In the genomic region with DNA sequence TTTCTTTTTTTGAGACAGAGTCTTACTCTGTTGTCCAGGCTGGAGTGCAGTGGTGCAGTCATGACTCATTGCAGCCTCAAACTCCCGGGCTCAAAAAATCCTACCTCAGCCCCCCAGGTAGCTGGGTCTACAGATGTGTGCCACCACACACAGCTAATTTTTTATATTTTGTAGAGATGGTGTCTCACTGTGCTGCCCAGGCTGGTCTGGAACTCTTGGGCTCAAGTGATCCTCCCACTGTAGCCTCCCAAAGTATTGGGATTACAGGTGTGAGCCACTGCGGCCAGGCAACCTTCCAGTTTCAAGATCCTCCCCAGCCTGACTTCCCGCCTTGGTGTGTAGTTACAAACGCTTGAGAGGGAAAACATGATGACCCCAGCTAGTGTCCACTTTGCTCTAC, we compare ENCODE assay signal across 40 cellular contexts. TPM values are rescaled to one million over a fixed set of nuclear protein-coding genes. Genes with fewer than 3 reads are reported as not detected.
"Had no signal": no experiment of that assay in that cellular context is flagged by ENCODE, and none has a peak within 500 bp of the region (broad histone marks: within the 10 kb centered on the region; RNA-seq: fewer than 3 reads in every experiment).

No MANE protein-coding gene starts in this region.

- H3K4me3 Mint-ChIP-seq: activated CD4-positive, alpha-beta memory T cell treated with anti-CD3 and anti-CD28 coated beads, Interleukin-2, amount 10 ng/mL, durations not matched to agents 7 days and 5 days; activated CD4-positive, alpha-beta T cell treated with anti-CD3 and anti-CD28 coated beads for 36 hours; activated CD4-positive, alpha-beta T cell treated with anti-CD3 and anti-CD28 coated beads, Interleukin-2, amount 10 ng/mL, durations not matched to agents 24 days and 14 days; activated naive CD4-positive, alpha-beta T cell treated with anti-CD3 and anti-CD28 coated beads, Interleukin-2, amount 10 ng/mL, durations not matched to agents 7 days and 5 days; activated naive CD8-positive, alpha-beta T cell; activated T-cell treated with anti-CD3 and anti-CD28 coated beads, Interleukin-2, amount 50 U/mL, for 24 hours; activated T-cell treated with anti-CD3 and anti-CD28 coated beads, Interleukin-2, amount 50 U/mL, for 72 hours; effector memory CD8-positive, alpha-beta T cell; T-helper 17 cell; T-helper 2 cell treated with Interferon-gamma antibody and Interleukin-4, amounts not matched to agents 5 μg/mL and 100 μg/mL, for 36 hours had no signal

- H3K27ac ChIP-seq: brain microvascular endothelial cell, epithelial cell of prostate, esophagus squamous epithelium, WERI-Rb-1 had no signal

- H3K4me3 ChIP-seq: esophagus squamous epithelium, gastroesophageal sphincter had no signal

- H3K9me3 Mint-ChIP-seq: activated T-cell treated with anti-CD3 and anti-CD28 coated beads, Interleukin-2, amount 50 U/mL, for 24 hours; activated T-cell treated with anti-CD3 and anti-CD28 coated beads, Interleukin-2, amount 50 U/mL, for 72 hours; effector memory CD8-positive, alpha-beta T cell had no signal

- H3K27ac Mint-ChIP-seq: activated CD4-positive, alpha-beta memory T cell treated with anti-CD3 and anti-CD28 coated beads, Interleukin-2, amount 10 ng/mL, durations not matched to agents 7 days and 5 days; activated CD4-positive, alpha-beta T cell treated with anti-CD3 and anti-CD28 coated beads for 36 hours; activated CD4-positive, alpha-beta T cell treated with anti-CD3 and anti-CD28 coated beads, Interleukin-2, amount 10 ng/mL, durations not matched to agents 24 days and 14 days; activated naive CD4-positive, alpha-beta T cell treated with anti-CD3 and anti-CD28 coated beads, Interleukin-2, amount 10 ng/mL, durations not matched to agents 7 days and 5 days; activated naive CD8-positive, alpha-beta T cell; activated T-cell treated with anti-CD3 and anti-CD28 coated beads, Interleukin-2, amount 50 U/mL, for 24 hours; activated T-cell treated with anti-CD3 and anti-CD28 coated beads, Interleukin-2, amount 50 U/mL, for 72 hours; effector memory CD8-positive, alpha-beta T cell; T-helper 17 cell; T-helper 2 cell treated with Interferon-gamma antibody and Interleukin-4, amounts not matched to agents 5 μg/mL and 100 μg/mL, for 36 hours had no signal

- H3K9me3 ChIP-seq: esophagus squamous epithelium, gastroesophageal sphincter had no signal

- H3K27me3 Mint-ChIP-seq: activated CD4-positive, alpha-beta memory T cell treated with anti-CD3 and anti-CD28 coated beads, Interleukin-2, amount 10 ng/mL, durations not matched to agents 7 days and 5 days; activated CD4-positive, alpha-beta T cell treated with anti-CD3 and anti-CD28 coated beads for 36 hours; activated CD4-positive, alpha-beta T cell treated with anti-CD3 and anti-CD28 coated beads, Interleukin-2, amount 10 ng/mL, durations not matched to agents 24 days and 14 days; activated naive CD8-positive, alpha-beta T cell; activated T-cell treated with anti-CD3 and anti-CD28 coated beads, Interleukin-2, amount 50 U/mL, for 24 hours; effector memory CD8-positive, alpha-beta T cell; T-helper 17 cell had no signal

- DNase-seq: activated CD4-positive, alpha-beta memory T cell treated with anti-CD3 and anti-CD28 coated beads, Interleukin-2, amount 10 ng/mL, durations not matched to agents 7 days and 5 days; activated CD4-positive, alpha-beta T cell treated with anti-CD3 and anti-CD28 coated beads for 36 hours; activated CD4-positive, alpha-beta T cell treated with anti-CD3 and anti-CD28 coated beads, Interleukin-2, amount 10 ng/mL, durations not matched to agents 24 days and 14 days; activated CD4-positive, alpha-beta T cell treated with anti-CD3 and anti-CD28 coated beads, Interleukin-2, amount 50 U/mL, for 4 hours; activated CD4-positive, CD25-positive, alpha-beta regulatory T cell; activated CD4-positive, CD25-positive, alpha-beta regulatory T cell treated with anti-CD3 and anti-CD28 coated beads, Interleukin-2, amount 50 U/mL, for 72 hours; activated CD8-positive, alpha-beta memory T cell treated with anti-CD3 and anti-CD28 coated beads, Interleukin-2, amount 50 U/mL, for 48 hours; activated gamma-delta T cell; activated naive CD4-positive, alpha-beta T cell; activated naive CD4-positive, alpha-beta T cell treated with anti-CD3 and anti-CD28 coated beads, Interleukin-2, amount 10 ng/mL, durations not matched to agents 7 days and 5 days; activated T-cell treated with anti-CD3 and anti-CD28 coated beads for 4 hours; activated T-cell treated with anti-CD3 and anti-CD28 coated beads, Interleukin-2, amount 50 U/mL, for 24 hours; activated T-cell treated with anti-CD3 and anti-CD28 coated beads, Interleukin-2, amount 50 U/mL, for 72 hours; amniotic stem cell; anterior cingulate cortex; brain microvascular endothelial cell; caudate nucleus; cortex of kidney; dermis blood vessel endothelial cell; effector CD4-positive, alpha-beta T cell; effector memory CD8-positive, alpha-beta T cell; esophagus squamous epithelium; foreskin melanocyte; head of caudate nucleus; T-helper 1 cell; T-helper 17 cell; T1000; WERI-Rb-1 had no signal

- H3K27me3 ChIP-seq: brain microvascular endothelial cell, esophagus squamous epithelium, gastroesophageal sphincter had no signal

- ATAC-seq: activated CD4-positive, alpha-beta T cell treated with anti-CD3 and anti-CD28 coated beads for 36 hours; activated T-cell treated with anti-CD3 and anti-CD28 coated beads, Interleukin-2, amount 50 U/mL, for 72 hours; effector memory CD8-positive, alpha-beta T cell; gastroesophageal sphincter; T-helper 17 cell had no signal

- H3K4me1 Mint-ChIP-seq: activated CD4-positive, alpha-beta memory T cell treated with anti-CD3 and anti-CD28 coated beads, Interleukin-2, amount 10 ng/mL, durations not matched to agents 7 days and 5 days; activated CD4-positive, alpha-beta T cell treated with anti-CD3 and anti-CD28 coated beads for 36 hours; activated CD4-positive, alpha-beta T cell treated with anti-CD3 and anti-CD28 coated beads, Interleukin-2, amount 10 ng/mL, durations not matched to agents 24 days and 14 days; activated naive CD4-positive, alpha-beta T cell treated with anti-CD3 and anti-CD28 coated beads, Interleukin-2, amount 10 ng/mL, durations not matched to agents 7 days and 5 days; T-helper 17 cell had no signal

- FAIRE-seq: astrocyte, bronchial epithelial cell, colon, endothelial cell of umbilical vein had no signal

RNA-seq across cellular contexts. Expression of gene CNFN, which starts 22.2 kb away (rescaled TPM):
- total RNA-seq: activated CD4-positive, alpha-beta memory T cell treated with anti-CD3 and anti-CD28 coated beads, Interleukin-2, amount 10 ng/mL, durations not matched to agents 7 days and 5 days; activated CD4-positive, alpha-beta T cell treated with anti-CD3 and anti-CD28 coated beads for 36 hours; activated CD4-positive, alpha-beta T cell treated with anti-CD3 and anti-CD28 coated beads, Interleukin-2, amount 10 ng/mL, durations not matched to agents 24 days and 14 days; bronchial epithelial cell; chondrocyte; dermis blood vessel endothelial cell; fibroblast of lung; fibroblast of villous mesenchyme; glomerular endothelial cell; T-helper 17 cell had no signal
- polyA plus RNA-seq: fibroblast of lung had no signal

RNA-seq across cellular contexts. Expression of gene TMEM145, which starts 54.8 kb away (rescaled TPM):
- total RNA-seq: astrocyte, dermis blood vessel endothelial cell, endothelial cell of umbilical vein, esophagus squamous epithelium, fibroblast of villous mesenchyme, glomerular endothelial cell, T-helper 17 cell had no signal
- polyA plus RNA-seq: endothelial cell of umbilical vein had no signal
